In the genomic region with DNA sequence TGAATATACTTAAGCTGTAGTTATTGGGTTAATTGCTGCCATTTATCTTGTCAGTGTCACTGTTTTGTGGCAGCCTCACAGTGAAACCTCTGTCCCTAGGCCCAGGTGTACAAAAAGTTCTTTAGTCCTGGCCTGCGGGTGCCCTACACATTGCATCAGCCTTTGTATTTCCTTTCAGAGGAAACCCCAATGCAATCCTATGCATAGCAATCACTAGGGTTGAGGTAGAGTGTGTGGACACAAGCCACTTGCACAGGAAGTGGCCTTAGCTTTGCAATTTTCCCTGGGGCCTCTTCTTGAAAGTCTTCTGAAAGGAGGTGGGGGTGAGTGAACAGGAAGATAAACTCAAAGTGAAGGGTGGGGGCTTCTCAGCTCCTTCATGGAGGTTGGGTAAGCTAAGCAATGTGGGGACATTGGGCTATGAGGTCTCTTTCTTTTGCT, we compare ENCODE assay signal across 11 cellular contexts. TPM values are rescaled to one million over a fixed set of nuclear protein-coding genes. Genes with fewer than 3 reads are reported as not detected.
A peak's percentile ranks its signal among the peaks of the same experiment; 100 is the strongest.
DNase-seq lines count a peak whose midpoint lies in the region; ATAC-seq, FAIRE-seq and TF ChIP-seq lines count a peak whose summit lies in the region.
"Had no signal": no experiment of that assay in that cellular context is flagged by ENCODE, and none has a peak within 500 bp of the region (broad histone marks: within the 10 kb centered on the region; RNA-seq: fewer than 3 reads in every experiment).

No MANE protein-coding gene starts in this region.

- no peak for FAIRE-seq in small intestine (lab: Jason Lieb, UNC)

- ATAC-seq in GM19043 (IDR thresholded peaks at IDR 0.05; ENCODE audit: low read depth, unreplicated experiment) (peak; percentile 46), HG02885 (IDR thresholded peaks at IDR 0.05; ENCODE audit: poor library complexity, unreplicated experiment) (peak; percentile 49)

- DNase-seq in Peyer's patch (peak in 2 of 3 donors; percentile 47 to 81), small intestine (peak; percentile 53), NCI-H2081 treated with DMSO at 0.1 percent for 48 hours (lab: John Stamatoyannopoulos, UW) (no peak), KG1 (lab: John Stamatoyannopoulos, UW) (no peak), retina (no peak)
- DNase-seq: effector memory CD4-positive, alpha-beta T cell had no signal

- no peaks in the 10 kb centered on the region for H3K27me3 ChIP-seq in Peyer's patch
- no peaks in the 10 kb centered on the region for H3K27me3 ChIP-seq in small intestine (ENCODE audit: control insufficient read depth in 2 of 2, insufficient read depth in 2 of 2, low read length in 2 of 2)

- H3K9me3 ChIP-seq in Peyer's patch (no peaks in the 10 kb centered on the region), small intestine (ENCODE audit: control insufficient read depth, low read depth) (no peaks in the 10 kb centered on the region)

- H3K4me3 ChIP-seq in Peyer's patch (no peak overlapping the region), small intestine (ENCODE audit: low read depth in 1 of 2, low read length in 2 of 2) (no peak overlapping the region)

- peaks cover 0 to 3% (median 0%) of the 10 kb centered on the region in 4 donors for H3K4me1 ChIP-seq in Peyer's patch
- H3K4me1 ChIP-seq in small intestine (ENCODE audit: control insufficient read depth in 2 of 2, insufficient read depth in 1 of 2, low read depth in 1 of 2, low read length in 1 of 2): no peaks in the 10 kb centered on the region

- TF ChIP-seq CTCF in Peyer's patch (IDR thresholded peaks at IDR 0.05): no peak

- no peaks in the 10 kb centered on the region for H3K36me3 ChIP-seq in Peyer's patch
- H3K36me3 ChIP-seq in small intestine (ENCODE audit: control insufficient read depth in 2 of 2, insufficient read depth in 2 of 2, low read length in 2 of 2): no peaks in the 10 kb centered on the region

- peak overlapping the region in 3 of 4 donors; percentile 22 to 72 (median 53) for H3K27ac ChIP-seq in Peyer's patch
- H3K27ac ChIP-seq in small intestine (ENCODE audit: low read depth in 1 of 2, low read length in 1 of 2): peak overlapping the region in 1 of 2 donors; percentile 68

- WGBS in small intestine, 3 donors: 47 to 75% (median 50%) methylated on average over 1 of the region's 1 CpG

- no peak for TF ChIP-seq POLR2A in Peyer's patch (IDR thresholded peaks at IDR 0.05)

RNA-seq across cellular contexts. Expression of a gene that starts 27.8 kb away (rescaled TPM):
- 10 to 100 TPM; 15.1 to 51.1 (median 31.3) TPM for total RNA-seq in Peyer's patch
- polyA plus RNA-seq in small intestine: 10 to 100 TPM in 2 of 3 donors, 1 to 10 TPM in 1; 5.6 to 90.1 (median 19.7) TPM
- total RNA-seq: H4; T-helper 2 cell treated with Interferon-gamma antibody and Interleukin-4, amounts not matched to agents 100 ng/mL and 5 ng/mL, for 36 hours had no signal
- polyA plus RNA-seq: neural cell had no signal

Comparison
In these comparisons a context has a peak if more than half of its experiments do, and no peak if none do; other contexts are left out.
1. DNase-seq: peak in Peyer's patch (2 of 3) and small intestine (single experiment); none in NCI-H2081 treated with DMSO at 0.1 percent for 48 hours (single experiment), KG1 (single experiment) and retina (single experiment).